16 cellular contexts compared by ENCODE assay signal in the genomic region with DNA sequence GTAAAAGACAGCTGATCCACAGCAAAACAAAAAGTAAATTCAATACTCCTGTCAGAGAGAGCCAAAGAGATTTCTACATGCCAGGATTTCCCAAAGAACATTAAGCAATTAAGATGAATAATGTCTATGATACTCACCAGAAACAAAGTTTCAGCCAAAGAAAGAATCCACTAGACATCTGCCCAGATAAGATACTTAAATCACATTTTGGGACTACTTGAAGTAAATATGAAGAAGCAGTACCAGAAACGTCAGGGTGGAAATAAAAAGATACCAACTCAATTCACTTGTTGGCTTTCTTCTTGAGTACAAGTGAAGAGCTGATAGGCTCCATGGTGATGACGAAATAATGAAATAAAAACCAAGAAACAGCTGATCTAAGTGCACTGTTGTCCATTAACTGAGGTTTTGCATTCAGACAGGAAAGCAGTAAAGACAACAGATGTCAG. TPM values are rescaled to one million over a fixed set of nuclear protein-coding genes. Genes with fewer than 3 reads are reported as not detected.
DNase-seq lines count a peak whose midpoint lies in the region; ATAC-seq and TF ChIP-seq lines count a peak whose summit lies in the region.
"Had no signal": no experiment of that assay in that cellular context is flagged by ENCODE, and none has a peak within 500 bp of the region (broad histone marks: within the 10 kb centered on the region; RNA-seq: fewer than 3 reads in every experiment).

No MANE protein-coding gene starts in this region.

- H3K36me3 ChIP-seq in GM23248 (ENCODE audit: low read depth) (no peaks in the 10 kb centered on the region; the same call in 1 of the 2 replicates), body of pancreas (replicated peaks in 1 of 2; ENCODE audit: insufficient read depth in 1 of 2, low read depth in 2 of 2) (no peaks in the 10 kb centered on the region)
- H3K36me3 ChIP-seq: tibial artery had no signal

- TF ChIP-seq POLR2A in body of pancreas (IDR thresholded peaks at IDR 0.05), result no peak

- TF ChIP-seq CTCF in body of pancreas (IDR thresholded peaks at IDR 0.05) (no peak), GM20000 (IDR thresholded peaks at IDR 0.05; ENCODE audit: extremely low read depth, missing control alignments) (no peak)

- H4K20me1 ChIP-seq in GM23248 (ENCODE audit: insufficient read depth), result no peaks in the 10 kb centered on the region

- H3K4me1 ChIP-seq in GM23248 (ENCODE audit: insufficient read depth) (peaks cover 27% of the 10 kb centered on the region), body of pancreas (peaks cover 27% of the 10 kb centered on the region)

- WGBS in GM23248 (ENCODE audit: low coverage in 1 of 2, low lambda C conversion rate in 2 of 2, missing lambda C conversion rate in 2 of 2), 2 experiments, result 2 to 5% methylated on average over 2 of the region's 2 CpGs
- WGBS in body of pancreas, 2 donors, result 58 to 60% methylated on average over 2 of the region's 2 CpGs

- peak overlapping the region; percentile 2; the same call in 1 of the 2 replicates for H3K9ac ChIP-seq in GM23248

- peaks cover 33% of the 10 kb centered on the region for H3F3A ChIP-seq in GM23248 (ENCODE audit: insufficient read depth)

- H3K4me3 ChIP-seq in GM23248, result peak overlapping the region; percentile 19
- H3K4me3 ChIP-seq in body of pancreas, result no peak overlapping the region
- H3K4me3 ChIP-seq in skeletal muscle cell (ENCODE audit: low read depth, low read length), result no peak overlapping the region
- H3K4me3 ChIP-seq: tibial artery had no signal

- peaks cover 73% of the 10 kb centered on the region for H3K79me2 ChIP-seq in GM23248 (ENCODE audit: insufficient read depth)

- H3K27me3 ChIP-seq in GM23248 (replicated peaks; ENCODE audit: insufficient read depth) (no peaks in the 10 kb centered on the region), body of pancreas (no peaks in the 10 kb centered on the region)
- H3K27me3 ChIP-seq: tibial artery had no signal

- H3K27ac ChIP-seq in GM23248, result peak overlapping the region; percentile 29
- no peak overlapping the region for H3K27ac ChIP-seq in body of pancreas
- H3K27ac ChIP-seq: tibial artery had no signal

- H2AFZ ChIP-seq in GM23248, result no peak overlapping the region

- peak overlapping the region; percentile 63 for H3K4me2 ChIP-seq in GM23248 (ENCODE audit: unreplicated experiment)

- ATAC-seq in body of pancreas (peak; percentile 27), left cardiac atrium (peak; percentile 41 to 79), GM18520 (IDR thresholded peaks at IDR 0.05; ENCODE audit: unreplicated experiment) (no peak)
- ATAC-seq: sciatic nerve had no signal

- DNase-seq in GM23248, result peak; percentile 76
- DNase-seq in body of pancreas, result no peak
- DNase-seq in left cardiac atrium, result no peak
- DNase-seq in skeletal muscle cell (ENCODE audit: low read depth), result peak; percentile 33
- no peak for DNase-seq in T-helper 2 cell
- no peak for DNase-seq in GM20000 (ENCODE audit: low spot score)
- no peak for DNase-seq in mucosa of gallbladder (ENCODE audit: low spot score)
- DNase-seq: activated effector memory CD4-positive, alpha-beta T cell treated with Interleukin-2 at 50 U/mL for 16 hours; CD4-positive, CD25-positive, alpha-beta regulatory T cell; DMS79 treated with DMSO at 0.1 percent for 48 hours; erythroblast; NCI-H524 treated with DMSO at 0.1 percent for 48 hours; stimulated activated CD4-positive, alpha-beta T cell treated with anti-CD3 and anti-CD28 coated beads, Interleukin-4, amount 100 ng/mL, for 24 hours; tibial artery had no signal

- H3K9me3 ChIP-seq in GM23248 (ENCODE audit: low read depth), result no peaks in the 10 kb centered on the region
- H3K9me3 ChIP-seq in body of pancreas, result peaks cover 0 to 5% (median 0%) of the 10 kb centered on the region in 3 donors

- H3K9me2 ChIP-seq in GM23248 (ENCODE audit: insufficient read depth), result no peaks in the 10 kb centered on the region

- intact Hi-C loops in body of pancreas (cut with DNase I) (no loop called here), left cardiac atrium (cut with DNase I) (no loop called here)

- in situ Hi-C loops in GM23248 (cut with MboI), result no loop called here

RNA-seq across cellular contexts. Expression of gene ARHGAP32, which starts 31.6 kb away (rescaled TPM):
- total RNA-seq in GM23248 (2014; rRNA removed; shearing (Covaris generic)), result 4.7 and 5.5 TPM in 2 replicates
- 1.2 and 1.3 TPM in 2 replicates for polyA plus RNA-seq in GM23248 (2016; fragmentation: Nextera tagmentation; extraction: Ambion mirVana)
- total RNA-seq in body of pancreas (10 to 100 TPM; 26.0 to 30.4 TPM), left cardiac atrium (10 to 100 TPM in 1 of 2 donors, 1 to 10 TPM in 1; 8.9 to 12.0 TPM), mucosa of gallbladder (41.5 TPM)

Comparison
In these comparisons a context has a peak if more than half of its experiments do, and no peak if none do; other contexts are left out.
1. DNase-seq: peak in GM23248 (single experiment) and skeletal muscle cell (single experiment); none in body of pancreas (0 of 4), left cardiac atrium (single experiment), T-helper 2 cell (0 of 5), GM20000 (single experiment) and mucosa of gallbladder (single experiment).